Comparison of ENCODE assay signal across 17 cellular contexts in genomic region chr7:91247497-91247896, GRCh38. TPM values are rescaled to one million over a fixed set of nuclear protein-coding genes. Genes with fewer than 3 reads are reported as not detected.
"Had no signal": no experiment of that assay in that cellular context is flagged by ENCODE, and none has a peak within 500 bp of the region (broad histone marks: within the 10 kb centered on the region; RNA-seq: fewer than 3 reads in every experiment).

No MANE protein-coding gene starts in this region.

- H3K4me2 ChIP-seq: hepatocyte had no signal

- H3K36me3 ChIP-seq: thoracic aorta had no signal

- H3K27me3 Mint-ChIP-seq: activated CD4-positive, alpha-beta memory T cell treated with anti-CD3 and anti-CD28 coated beads, Interleukin-2, amount 10 ng/mL, durations not matched to agents 7 days and 5 days; activated CD8-positive, alpha-beta memory T cell treated with anti-CD3 and anti-CD28 coated beads, Interleukin-2, amount 10 ng/mL, durations not matched to agents 7 days and 5 days had no signal

- H2AFZ ChIP-seq: hepatocyte had no signal

- H3K36me3 Mint-ChIP-seq: activated CD8-positive, alpha-beta memory T cell treated with anti-CD3 and anti-CD28 coated beads, Interleukin-2, amount 10 ng/mL, durations not matched to agents 7 days and 5 days; activated naive CD8-positive, alpha-beta T cell; stimulated activated naive B cell treated with anti-CD40 and anti-IgM and Interleukin-4, amounts not matched to agents 10 μg/mL and 1 μg/mL and 100 μg/mL, for 72 hours had no signal

- H3K27me3 ChIP-seq: hepatocyte had no signal

- H3K79me2 ChIP-seq: hepatocyte had no signal

- H3K4me3 Mint-ChIP-seq: activated CD4-positive, alpha-beta memory T cell treated with anti-CD3 and anti-CD28 coated beads, Interleukin-2, amount 10 ng/mL, durations not matched to agents 7 days and 5 days; activated CD8-positive, alpha-beta memory T cell treated with anti-CD3 and anti-CD28 coated beads, Interleukin-2, amount 10 ng/mL, durations not matched to agents 7 days and 5 days; activated naive CD8-positive, alpha-beta T cell; nephron; stimulated activated naive B cell treated with anti-CD40 and anti-IgM and Interleukin-4, amounts not matched to agents 10 μg/mL and 1 μg/mL and 100 μg/mL, for 72 hours had no signal

- H3K4me3 ChIP-seq: hepatocyte, lung, thoracic aorta had no signal

- H3K9me3 ChIP-seq: thoracic aorta had no signal

- H3K4me1 Mint-ChIP-seq: activated CD4-positive, alpha-beta memory T cell treated with anti-CD3 and anti-CD28 coated beads, Interleukin-2, amount 10 ng/mL, durations not matched to agents 7 days and 5 days; activated CD8-positive, alpha-beta memory T cell treated with anti-CD3 and anti-CD28 coated beads, Interleukin-2, amount 10 ng/mL, durations not matched to agents 7 days and 5 days had no signal

- H3K27ac Mint-ChIP-seq: activated CD4-positive, alpha-beta memory T cell treated with anti-CD3 and anti-CD28 coated beads, Interleukin-2, amount 10 ng/mL, durations not matched to agents 7 days and 5 days; activated CD8-positive, alpha-beta memory T cell treated with anti-CD3 and anti-CD28 coated beads, Interleukin-2, amount 10 ng/mL, durations not matched to agents 7 days and 5 days; activated naive CD8-positive, alpha-beta T cell; nephron; stimulated activated naive B cell treated with anti-CD40 and anti-IgM and Interleukin-4, amounts not matched to agents 10 μg/mL and 1 μg/mL and 100 μg/mL, for 72 hours had no signal

- H3K9me3 Mint-ChIP-seq: activated CD4-positive, alpha-beta memory T cell treated with anti-CD3 and anti-CD28 coated beads, Interleukin-2, amount 10 ng/mL, durations not matched to agents 7 days and 5 days; nephron had no signal

- H3K27ac ChIP-seq: hepatocyte, thoracic aorta had no signal

- DNase-seq: activated CD4-positive, alpha-beta memory T cell treated with anti-CD3 and anti-CD28 coated beads, Interleukin-2, amount 10 ng/mL, durations not matched to agents 7 days and 5 days; activated CD4-positive, alpha-beta T cell treated with anti-CD3 and anti-CD28 coated beads for 48 hours; activated CD4-positive, CD25-positive, alpha-beta regulatory T cell; activated CD8-positive, alpha-beta memory T cell treated with anti-CD3 and anti-CD28 coated beads, Interleukin-2, amount 10 ng/mL, durations not matched to agents 7 days and 5 days; amniotic stem cell; caudate nucleus; midbrain; nucleus accumbens; posterior cingulate gyrus; stimulated activated naive B cell treated with anti-CD40 and anti-IgM and Interleukin-4, amounts not matched to agents 10 μg/mL and 1 μg/mL and 100 μg/mL, for 72 hours; T1000 had no signal

- ATAC-seq: activated CD8-positive, alpha-beta memory T cell treated with anti-CD3 and anti-CD28 coated beads, Interleukin-2, amount 10 ng/mL, durations not matched to agents 7 days and 5 days; left lobe of liver; stimulated activated naive B cell treated with anti-CD40 and anti-IgM and Interleukin-4, amounts not matched to agents 10 μg/mL and 1 μg/mL and 100 μg/mL, for 72 hours had no signal

RNA-seq across cellular contexts. Expression of gene FZD1, which starts 16.7 kb away (rescaled TPM):
- total RNA-seq: activated CD8-positive, alpha-beta memory T cell treated with anti-CD3 and anti-CD28 coated beads, Interleukin-2, amount 10 ng/mL, durations not matched to agents 7 days and 5 days had no signal
